In genomic region chr1:99759529-99760160, GRCh38 we compare ENCODE assay signal across 13 cellular contexts.
"Had no signal": no experiment of that assay in that cellular context is flagged by ENCODE, and none has a peak within 500 bp of the region (broad histone marks: within the 10 kb centered on the region; RNA-seq: fewer than 3 reads in every experiment).

No MANE protein-coding gene starts in this region.

- ATAC-seq: activated T-helper 17 cell treated with anti-CD3 and anti-CD28 coated beads, Interleukin-2, amount 50 U/mL, for 72 hours had no signal

- H3K9me3 ChIP-seq: thoracic aorta had no signal

- H3K36me3 ChIP-seq: thoracic aorta had no signal

- DNase-seq: activated CD4-positive, alpha-beta T cell treated with anti-CD3 and anti-CD28 coated beads, Interleukin-2, amount 50 U/mL, for 1 hour; activated naive CD4-positive, alpha-beta T cell treated with anti-CD3 and anti-CD28 coated beads, Interleukin-2, amount 10 ng/mL, durations not matched to agents 7 days and 5 days; activated T-cell treated with anti-CD3 and anti-CD28 coated beads for 4 hours; central memory CD4-positive, alpha-beta T cell; dermis blood vessel endothelial cell; immature natural killer cell; nephron progenitor cell; stimulated activated CD4-positive, alpha-beta T cell treated with anti-CD3 and anti-CD28 coated beads, Interleukin-4, amount 100 ng/mL, for 1 hour; stimulated activated CD8-positive, alpha-beta memory T cell treated with anti-CD3 and anti-CD28 coated beads, Interleukin-4, amount 100 ng/mL, for 48 hours; T-helper 2 cell had no signal

- FAIRE-seq: urothelium cell line had no signal

- H3K27ac ChIP-seq: thoracic aorta had no signal

- H3K4me3 ChIP-seq: thoracic aorta had no signal
